ENCODE assay signal across 8 cellular contexts in the genomic region with DNA sequence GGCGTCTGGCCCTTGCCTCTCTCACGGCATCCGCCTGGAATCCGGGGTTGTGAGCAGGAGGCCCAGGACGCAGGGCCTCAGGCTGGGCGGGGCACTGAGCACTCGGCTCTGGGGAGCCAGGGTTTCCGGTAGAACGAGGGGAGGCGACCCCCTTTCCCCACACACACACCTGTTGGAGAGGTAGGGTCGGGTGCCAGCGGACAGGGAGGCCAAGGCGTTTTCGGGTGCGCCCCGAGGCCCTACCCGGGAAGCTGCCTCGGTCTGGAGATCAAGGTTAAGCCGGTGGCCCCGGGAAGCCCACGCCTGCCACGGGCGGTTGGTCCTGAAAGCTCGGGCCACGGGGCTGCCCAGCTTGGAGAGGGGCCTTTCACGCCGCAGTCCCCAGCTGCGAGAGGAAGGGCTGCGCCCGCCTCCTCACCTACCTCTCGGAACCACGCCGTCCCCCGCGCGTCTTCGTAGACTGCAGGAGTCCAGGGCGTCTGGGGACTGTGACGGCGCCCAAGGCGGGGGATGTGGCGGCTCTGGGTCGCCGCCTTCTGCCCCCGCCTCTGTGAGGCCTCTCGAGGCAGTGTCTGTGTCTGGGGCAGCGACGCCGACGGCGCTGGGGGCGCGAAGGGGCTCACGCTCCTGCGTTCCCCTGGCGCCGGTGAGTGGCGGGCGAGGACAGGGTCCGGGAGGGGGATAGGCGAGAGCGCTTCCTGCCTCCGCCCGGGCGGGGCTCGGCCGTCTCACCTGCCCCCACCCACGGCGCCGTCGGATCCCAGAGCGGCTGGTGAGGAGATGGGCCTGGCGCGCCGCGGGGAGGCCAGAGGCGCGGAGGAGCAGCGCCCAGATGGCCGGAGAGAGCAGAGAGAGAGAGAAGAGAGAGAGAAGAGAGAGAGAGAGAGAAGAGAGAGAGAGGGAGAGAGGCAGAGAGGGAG. TPM values are rescaled to one million over a fixed set of nuclear protein-coding genes. Genes with fewer than 3 reads are reported as not detected.
DNase-seq lines count a peak whose midpoint lies in the region; ATAC-seq, FAIRE-seq and TF ChIP-seq lines count a peak whose summit lies in the region.

No MANE protein-coding gene starts in this region.

- H3K79me2 ChIP-seq in GM23248 (ENCODE audit: insufficient read depth): no peaks in the 10 kb centered on the region

- FAIRE-seq in kidney (lab: Jason Lieb, UNC): no peak

- CTCF ChIA-PET in A673 (lab: Charles Lee): interaction anchor here (0.6 kb wide), 1 partner anchor 31 kb away, joined by 10 read pairs; the partner anchor contains the start of gene HOXB8

- POLR2A ChIA-PET in A673 (lab: Charles Lee; ENCODE audit: low non-redundant PET): no interaction called here

- no peaks in the 10 kb centered on the region for H3F3A ChIP-seq in GM23248 (ENCODE audit: insufficient read depth)

- H3K9me3 ChIP-seq in A673 (ENCODE audit: low read depth, low read length, poor library complexity, severe bottlenecking) (no peaks in the 10 kb centered on the region), GM23248 (ENCODE audit: low read depth) (no peaks in the 10 kb centered on the region), kidney (ENCODE audit: control insufficient read depth in 1 of 2, low read length in 2 of 2) (no peaks in the 10 kb centered on the region)

- no TSS peak for BruUV-seq in A673 (replicated peaks; lab: Mats Ljungman, UMichigan)

- in situ Hi-C loops in GM23248 (cut with MboI): no loop called here

- 4 to 5% methylated on average over 70 to 73 of the region's 80 CpGs for WGBS in GM23248 (ENCODE audit: low coverage in 1 of 2, low lambda C conversion rate in 2 of 2, missing lambda C conversion rate in 2 of 2), 2 experiments

- no peaks in the 10 kb centered on the region for H4K20me1 ChIP-seq in GM23248 (ENCODE audit: insufficient read depth)

- peak overlapping the region; percentile 46 for H3K4me3 ChIP-seq in A673 (ENCODE audit: low read depth, low read length, poor library complexity, severe bottlenecking)
- no peak overlapping the region for H3K4me3 ChIP-seq in GM23248
- peak overlapping the region in 1 of 2 donors; percentile 62 for H3K4me3 ChIP-seq in kidney (ENCODE audit: low read length in 2 of 2)

- H3K27ac ChIP-seq in A673 (ENCODE audit: low read depth, low read length, poor library complexity, severe bottlenecking) (no peak overlapping the region), GM23248 (no peak overlapping the region), kidney (ENCODE audit: low read depth in 2 of 2, low read length in 2 of 2) (peak overlapping the region; percentile 32 to 52)

- no peak for TF ChIP-seq CTCF in A673 (conservative IDR thresholded peaks at IDR 0.05; ENCODE audit: low read depth, low read length)
- no peak for TF ChIP-seq CTCF in kidney (IDR thresholded peaks at IDR 0.05; ENCODE audit: borderline replicate concordance, extremely low read depth, insufficient read depth)

- DNase-seq in A673 (ENCODE audit: low spot score): no peak
- no peak for DNase-seq in GM23248
- DNase-seq in activated CD4-positive, alpha-beta T cell treated with anti-CD3 and anti-CD28 coated beads, Interleukin-2, amount 50 U/mL, for 1 hour: peak; percentile 23
- no peak for DNase-seq in kidney
- DNase-seq in OCI-M1 (lab: John Stamatoyannopoulos, UW): no peak

- intact Hi-C loops in A673 (cut with micrococcal nuclease; ENCODE audit: unreplicated experiment): no loop called here
- intact Hi-C loops in kidney (cut with DNase I): no loop called here

- ATAC-seq in GM19397 (IDR thresholded peaks at IDR 0.05; ENCODE audit: unreplicated experiment) (no peak), HG03095 (IDR thresholded peaks at IDR 0.05; ENCODE audit: unreplicated experiment) (no peak), GM19452 (IDR thresholded peaks at IDR 0.05; ENCODE audit: unreplicated experiment) (no peak)

- H3K4me1 ChIP-seq in A673 (ENCODE audit: insufficient read depth, low read length, poor library complexity, severe bottlenecking) (peaks cover 6% of the 10 kb centered on the region), GM23248 (ENCODE audit: insufficient read depth) (no peaks in the 10 kb centered on the region), kidney (ENCODE audit: control insufficient read depth in 1 of 2, insufficient read depth in 1 of 2, low read depth in 1 of 2, low read length in 2 of 2) (peaks cover 0 to 4% of the 10 kb centered on the region in 2 donors)

- no peaks in the 10 kb centered on the region for H3K36me3 ChIP-seq in A673 (ENCODE audit: insufficient read depth, low read length, poor library complexity, severe bottlenecking)
- no peaks in the 10 kb centered on the region for H3K36me3 ChIP-seq in GM23248 (ENCODE audit: low read depth)
- no peaks in the 10 kb centered on the region for H3K36me3 ChIP-seq in kidney (ENCODE audit: control insufficient read depth in 1 of 2, insufficient read depth in 2 of 2, low read length in 2 of 2)

- H3K4me2 ChIP-seq in GM23248 (ENCODE audit: unreplicated experiment): no peak overlapping the region

- no peak overlapping the region for H3K9ac ChIP-seq in GM23248
- no peak overlapping the region for H3K9ac ChIP-seq in kidney (ENCODE audit: low read length in 2 of 2)

- H3K9me2 ChIP-seq in GM23248 (ENCODE audit: insufficient read depth): no peaks in the 10 kb centered on the region

- peak overlapping the region; percentile 42; the same call in 1 of the 2 replicates for H2AFZ ChIP-seq in GM23248

- H3K27me3 ChIP-seq in A673 (replicated peaks; ENCODE audit: insufficient read depth, low read depth, low read length, poor library complexity) (peaks cover 19% of the 10 kb centered on the region), GM23248 (replicated peaks; ENCODE audit: insufficient read depth) (peaks cover 86% of the 10 kb centered on the region)

RNA-seq across cellular contexts. Expression of gene HOXB9, which starts 20.3 kb away (rescaled TPM):
- total RNA-seq in A673 (2021): 8.2 and 14.6 TPM in 2 replicates
- total RNA-seq in GM23248 (2014; rRNA removed; shearing (Covaris generic)): not detected in 2 replicates
- not detected in 2 replicates for polyA plus RNA-seq in GM23248 (2016; fragmentation: Nextera tagmentation; extraction: Ambion mirVana)
- 45.8 TPM for total RNA-seq in kidney
- 29.2 TPM for polyA plus RNA-seq in kidney (ENCODE audit: insufficient read depth, low read depth, low replicate concordance)

RNA-seq across cellular contexts. Expression of gene HOXB8, which starts 31.4 kb away (rescaled TPM):
- total RNA-seq in A673 (2021) (13.1 and 16.3 TPM in 2 replicates), kidney (48.7 TPM)
- total RNA-seq in GM23248 (2014; rRNA removed; shearing (Covaris generic)): not detected in 2 replicates
- polyA plus RNA-seq in GM23248 (2016; fragmentation: Nextera tagmentation; extraction: Ambion mirVana) (not detected in 2 replicates), kidney (ENCODE audit: insufficient read depth, low read depth, low replicate concordance) (19.3 TPM)

RNA-seq across cellular contexts. Expression of gene HOXB7, which starts 35.6 kb away (rescaled TPM):
- total RNA-seq in A673 (2021): 32.2 and 37.9 TPM in 2 replicates
- 7.1 and 11.1 TPM in 2 replicates for total RNA-seq in GM23248 (2014; rRNA removed; shearing (Covaris generic))
- polyA plus RNA-seq in GM23248 (2016; fragmentation: Nextera tagmentation; extraction: Ambion mirVana): 18.9 and 19.4 TPM in 2 replicates
- total RNA-seq in kidney: 45.4 TPM
- polyA plus RNA-seq in kidney (ENCODE audit: insufficient read depth, low read depth, low replicate concordance): 49.6 TPM

RNA-seq across cellular contexts. Expression of gene HOXB6, which starts 41.7 kb away (rescaled TPM):
- 19.8 and 27.6 TPM in 2 replicates for total RNA-seq in A673 (2021)
- total RNA-seq in GM23248 (2014; rRNA removed; shearing (Covaris generic)): 3.8 and 7.5 TPM in 2 replicates
- polyA plus RNA-seq in GM23248 (2016; fragmentation: Nextera tagmentation; extraction: Ambion mirVana): 6.2 and 6.6 TPM in 2 replicates
- 90.2 TPM for total RNA-seq in kidney
- polyA plus RNA-seq in kidney (ENCODE audit: insufficient read depth, low read depth, low replicate concordance): 44.0 TPM

RNA-seq across cellular contexts. Expression of gene HOXB5, which starts 52.9 kb away (rescaled TPM):
- total RNA-seq in A673 (2021) (5.9 and 6.4 TPM in 2 replicates), kidney (27.0 TPM)
- total RNA-seq in GM23248 (2014; rRNA removed; shearing (Covaris generic)): 0.22 TPM in 1 of 2 replicates, not detected in the other
- polyA plus RNA-seq in GM23248 (2016; fragmentation: Nextera tagmentation; extraction: Ambion mirVana) (1.3 and 2.0 TPM in 2 replicates), kidney (ENCODE audit: insufficient read depth, low read depth, low replicate concordance) (12.3 TPM)

Comparison
In these comparisons a context has a peak if more than half of its experiments do, and no peak if none do; other contexts are left out.
1. H3K27ac ChIP-seq: peak in kidney (2 of 2); none in A673 (single experiment) and GM23248 (single experiment).
2. RNA of gene HOXB8, which starts 31.4 kb away (total RNA-seq): 48.7 TPM in kidney (single experiment) and 13.1 to 16.3 TPM in A673; not detected in GM23248; every median in the first group is over 10 times any median in the second.